Comparison of ENCODE assay signal across 8 cellular contexts in genomic region chr1:26786437-26787380, GRCh38. TPM values are rescaled to one million over a fixed set of nuclear protein-coding genes. Genes with fewer than 3 reads are reported as not detected.
DNase-seq lines count a peak whose midpoint lies in the region; ATAC-seq and TF ChIP-seq lines count a peak whose summit lies in the region.

No MANE protein-coding gene starts in this region.

- intact Hi-C loops in mucosa of descending colon (cut with DNase I, micrococcal nuclease) = loop anchor here (5.0 to 10.0 kb wide), 3 partner anchors 92 to 184 kb away; partner anchors contain the start of gene ARID1A (in 1 of the 2)

- H3K9me3 Mint-ChIP-seq in activated CD4-positive, alpha-beta memory T cell treated with anti-CD3 and anti-CD28 coated beads, Interleukin-2, amount 10 ng/mL, durations not matched to agents 7 days and 5 days = no peaks in the 10 kb centered on the region
- H3K9me3 Mint-ChIP-seq in type B pancreatic cell = no peaks in the 10 kb centered on the region

- peak overlapping the region; percentile 100 for H3K27ac Mint-ChIP-seq in activated CD4-positive, alpha-beta memory T cell treated with anti-CD3 and anti-CD28 coated beads, Interleukin-2, amount 10 ng/mL, durations not matched to agents 7 days and 5 days
- H3K27ac Mint-ChIP-seq in type B pancreatic cell = peak overlapping the region; percentile 99

- no peaks in the 10 kb centered on the region for H3K36me3 ChIP-seq in mucosa of descending colon (ENCODE audit: low read depth)

- no peak for TF ChIP-seq CTCF in epithelial cell of proximal tubule (conservative IDR thresholded peaks at IDR 0.05; ENCODE audit: low read depth, low read length)
- TF ChIP-seq CTCF in mucosa of descending colon (IDR thresholded peaks at IDR 0.05) = no peak
- no peak for TF ChIP-seq CTCF in type B pancreatic cell (conservative IDR thresholded peaks at IDR 0.05)

- ATAC-seq in mucosa of descending colon (peak; percentile 10), HG02970 (IDR thresholded peaks at IDR 0.05; ENCODE audit: low FRiP score, unreplicated experiment) (no peak)

- H3K4me3 ChIP-seq in epithelial cell of proximal tubule (ENCODE audit: low read depth, low read length) = peak overlapping the region; percentile 80
- H3K4me3 ChIP-seq in mucosa of descending colon = no peak overlapping the region

- peak; percentile 39 to 43 for DNase-seq in stimulated activated CD4-positive, alpha-beta T cell treated with anti-CD3 and anti-CD28 coated beads, Interleukin-2, amount 100 ng/mL, for 24 hours
- no peak for DNase-seq in stimulated activated CD4-positive, alpha-beta T cell treated with anti-CD3 and anti-CD28 coated beads, Interleukin-2, amount 100 ng/mL, for 48 hours
- DNase-seq in MV-4-11 (lab: John Stamatoyannopoulos, UW) (peak; percentile 99), epithelial cell of proximal tubule (ENCODE audit: low read depth) (no peak), mucosa of descending colon (peak; percentile 60 to 68 (median 66)), type B pancreatic cell (ENCODE audit: extremely low spot score, unreplicated experiment) (no peak)
- DNase-seq in activated CD4-positive, alpha-beta memory T cell treated with anti-CD3 and anti-CD28 coated beads, Interleukin-2, amount 10 ng/mL, durations not matched to agents 7 days and 5 days = peak; percentile 41

- no peaks in the 10 kb centered on the region for H3K27me3 Mint-ChIP-seq in activated CD4-positive, alpha-beta memory T cell treated with anti-CD3 and anti-CD28 coated beads, Interleukin-2, amount 10 ng/mL, durations not matched to agents 7 days and 5 days
- H3K27me3 Mint-ChIP-seq in type B pancreatic cell = no peaks in the 10 kb centered on the region

- no peaks in the 10 kb centered on the region for H3K9me3 ChIP-seq in mucosa of descending colon

- H3K36me3 Mint-ChIP-seq in activated CD4-positive, alpha-beta memory T cell treated with anti-CD3 and anti-CD28 coated beads, Interleukin-2, amount 10 ng/mL, durations not matched to agents 7 days and 5 days (ENCODE audit: low read depth) = peaks cover 15% of the 10 kb centered on the region
- peaks cover 10% of the 10 kb centered on the region for H3K36me3 Mint-ChIP-seq in type B pancreatic cell

- peak overlapping the region; percentile 79 for H3K4me3 Mint-ChIP-seq in activated CD4-positive, alpha-beta memory T cell treated with anti-CD3 and anti-CD28 coated beads, Interleukin-2, amount 10 ng/mL, durations not matched to agents 7 days and 5 days
- H3K4me3 Mint-ChIP-seq in type B pancreatic cell = peak overlapping the region; percentile 99

- peaks cover 61% of the 10 kb centered on the region for H3K4me1 Mint-ChIP-seq in activated CD4-positive, alpha-beta memory T cell treated with anti-CD3 and anti-CD28 coated beads, Interleukin-2, amount 10 ng/mL, durations not matched to agents 7 days and 5 days
- H3K4me1 Mint-ChIP-seq in type B pancreatic cell (ENCODE audit: unreplicated experiment) = peaks cover 68% of the 10 kb centered on the region

- POLR2A ChIA-PET in activated CD4-positive, alpha-beta memory T cell treated with anti-CD3 and anti-CD28 coated beads, Interleukin-2, amount 10 ng/mL, durations not matched to agents 7 days and 5 days (lab: Charles Lee) = interaction anchor here (0.8 to 9.4 kb wide), 28 partner anchors 8 to 287 kb away, joined by 3 to 516 read pairs (median 9); partner anchors contain the start of genes ARID1A and GPN2

- CTCF ChIA-PET in activated CD4-positive, alpha-beta memory T cell treated with anti-CD3 and anti-CD28 coated beads, Interleukin-2, amount 10 ng/mL, durations not matched to agents 7 days and 5 days (lab: Charles Lee) = interaction anchor here (1.1 to 8.2 kb wide), 10 partner anchors 24 to 286 kb away, joined by 4 to 221 read pairs (median 39); partner anchors contain the start of gene ARID1A

- peaks cover 49% of the 10 kb centered on the region for H3K4me1 ChIP-seq in mucosa of descending colon (ENCODE audit: low read depth)

RNA-seq across cellular contexts. Expression of gene PIGV, which starts 1.0 kb away (rescaled TPM):
- 10 to 100 TPM; 16.6 to 16.9 TPM for total RNA-seq in activated CD4-positive, alpha-beta memory T cell treated with anti-CD3 and anti-CD28 coated beads, Interleukin-2, amount 10 ng/mL, durations not matched to agents 7 days and 5 days
- total RNA-seq in epithelial cell of proximal tubule = 10.7 and 12.6 TPM in 2 replicates
- total RNA-seq in mucosa of descending colon = 10 to 100 TPM; 16.5 to 22.3 (median 17.5) TPM
- 13.3 and 15.3 TPM in 2 replicates for total RNA-seq in type B pancreatic cell (ENCODE audit: low replicate concordance)

RNA-seq across cellular contexts. Expression of gene ZDHHC18, which starts 39.8 kb away (rescaled TPM):
- total RNA-seq in activated CD4-positive, alpha-beta memory T cell treated with anti-CD3 and anti-CD28 coated beads, Interleukin-2, amount 10 ng/mL, durations not matched to agents 7 days and 5 days = 10 to 100 TPM; 73.3 to 76.3 TPM
- total RNA-seq in epithelial cell of proximal tubule (34.2 and 53.3 TPM in 2 replicates), mucosa of descending colon (10 to 100 TPM; 22.8 to 30.5 (median 26.9) TPM), type B pancreatic cell (ENCODE audit: low replicate concordance) (29.7 and 40.7 TPM in 2 replicates)

Comparison
In these comparisons a context has a peak if more than half of its experiments do, and no peak if none do; other contexts are left out.
1. DNase-seq: peak in stimulated activated CD4-positive, alpha-beta T cell treated with anti-CD3 and anti-CD28 coated beads, Interleukin-2, amount 100 ng/mL, for 24 hours (2 of 2), MV-4-11 (single experiment), activated CD4-positive, alpha-beta memory T cell treated with anti-CD3 and anti-CD28 coated beads, Interleukin-2, amount 10 ng/mL, durations not matched to agents 7 days and 5 days (single experiment) and mucosa of descending colon (3 of 3); none in stimulated activated CD4-positive, alpha-beta T cell treated with anti-CD3 and anti-CD28 coated beads, Interleukin-2, amount 100 ng/mL, for 48 hours (0 of 2), epithelial cell of proximal tubule (single experiment) and type B pancreatic cell (single experiment).